ENCODE assay signal across 22 cellular contexts in the genomic region with DNA sequence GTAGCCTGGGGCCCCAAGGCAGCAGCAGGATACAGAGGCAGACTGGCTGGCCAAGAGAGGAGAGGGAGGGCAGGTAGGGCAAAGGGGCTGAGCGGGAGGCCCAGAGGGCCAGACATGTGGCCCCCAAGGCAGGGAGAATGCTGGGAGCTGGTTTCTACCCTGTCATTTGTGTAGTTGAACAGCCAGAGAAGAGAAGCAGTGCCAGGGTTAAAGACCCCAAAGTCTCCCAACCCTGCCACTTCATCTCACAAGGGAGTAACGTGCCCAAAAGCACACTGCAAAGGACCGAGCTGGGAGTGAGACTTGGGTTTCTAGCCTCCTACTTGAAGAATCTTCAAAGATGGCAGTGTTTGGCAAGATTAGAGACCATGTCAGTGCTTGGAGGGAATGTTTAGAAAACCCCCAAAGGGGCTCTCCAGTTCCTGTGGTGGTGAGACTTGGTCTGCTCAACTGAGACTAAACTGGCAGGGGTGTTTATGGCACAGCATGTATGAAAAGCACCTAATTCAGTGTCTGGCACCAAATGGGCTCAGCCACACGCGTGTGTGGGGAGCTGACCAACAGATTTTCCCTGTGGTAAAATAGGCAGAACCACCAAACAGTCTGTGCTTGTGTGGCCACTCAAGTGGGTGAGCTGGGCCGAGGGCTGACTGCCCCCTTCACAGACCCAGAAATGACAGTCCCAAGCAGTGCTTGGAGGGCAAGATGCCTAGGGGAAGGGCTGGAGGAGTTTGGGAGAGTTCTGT.
"Had no signal": no experiment of that assay in that cellular context is flagged by ENCODE, and none has a peak within 500 bp of the region (broad histone marks: within the 10 kb centered on the region; RNA-seq: fewer than 3 reads in every experiment).

No MANE protein-coding gene starts in this region.

- H3K9me3 Mint-ChIP-seq: activated CD4-positive, alpha-beta memory T cell treated with anti-CD3 and anti-CD28 coated beads for 36 hours; activated naive CD8-positive, alpha-beta T cell treated with anti-CD3 and anti-CD28 coated beads, Interleukin-2, amount 10 ng/mL, durations not matched to agents 7 days and 5 days; activated T-helper 1 cell treated with anti-CD3 and anti-CD28 coated beads, Interleukin-12 subunit alpha, Interleukin-12 subunit beta, Interleukin-2, Interleukin-4 antibody, amounts not matched to agents 30 ng/mL and 10 ng/mL and 1 ng/mL, durations not matched to agents 14 hours and 24 hours and 36 hours; type B pancreatic cell had no signal

- DNase-seq: activated CD4-positive, alpha-beta memory T cell treated with anti-CD3 and anti-CD28 coated beads for 36 hours; activated CD4-positive, alpha-beta T cell treated with anti-CD3 and anti-CD28 coated beads for 36 hours; activated gamma-delta T cell treated with Interleukin-2 at 50 U/mL for 16 hours; activated naive CD8-positive, alpha-beta T cell treated with anti-CD3 and anti-CD28 coated beads, Interleukin-2, amount 10 ng/mL, durations not matched to agents 7 days and 5 days; activated T-cell treated with anti-CD3 and anti-CD28 coated beads for 4 hours; body of pancreas; colonic mucosa; foreskin melanocyte; glutamatergic neuron; hypothalamus; kidney; left lung; midbrain; psoas muscle; right cardiac atrium; stimulated activated CD4-positive, alpha-beta T cell treated with anti-CD3 and anti-CD28 coated beads, Interleukin-4, amount 100 ng/mL, for 1 hour; stimulated activated naive CD4-positive, alpha-beta T cell treated with Interleukin-2 at 50 U/mL for 16 hours; SW 1271 had no signal

- H3K27me3 ChIP-seq: body of pancreas, colonic mucosa, left lung, suprapubic skin had no signal

- H3K27me3 Mint-ChIP-seq: activated CD4-positive, alpha-beta memory T cell treated with anti-CD3 and anti-CD28 coated beads for 36 hours; activated CD4-positive, alpha-beta T cell treated with anti-CD3 and anti-CD28 coated beads for 36 hours; activated naive CD8-positive, alpha-beta T cell treated with anti-CD3 and anti-CD28 coated beads, Interleukin-2, amount 10 ng/mL, durations not matched to agents 7 days and 5 days; type B pancreatic cell had no signal

- ATAC-seq: activated CD4-positive, alpha-beta T cell treated with anti-CD3 and anti-CD28 coated beads for 36 hours; body of pancreas; left lung; psoas muscle had no signal

- H3K27ac Mint-ChIP-seq: activated CD4-positive, alpha-beta memory T cell treated with anti-CD3 and anti-CD28 coated beads for 36 hours; activated CD4-positive, alpha-beta T cell treated with anti-CD3 and anti-CD28 coated beads for 36 hours; activated naive CD8-positive, alpha-beta T cell treated with anti-CD3 and anti-CD28 coated beads, Interleukin-2, amount 10 ng/mL, durations not matched to agents 7 days and 5 days; activated T-helper 1 cell treated with anti-CD3 and anti-CD28 coated beads, Interleukin-12 subunit alpha, Interleukin-12 subunit beta, Interleukin-2, Interleukin-4 antibody, amounts not matched to agents 30 ng/mL and 10 ng/mL and 1 ng/mL, durations not matched to agents 14 hours and 24 hours and 36 hours; type B pancreatic cell had no signal

- FAIRE-seq: kidney had no signal

- H3K4me1 ChIP-seq: body of pancreas, colonic mucosa, left lung, psoas muscle, suprapubic skin had no signal

- H3K4me3 ChIP-seq: body of pancreas, colonic mucosa, left lung, psoas muscle, skin epidermis, suprapubic skin had no signal

- H3K4me3 Mint-ChIP-seq: activated CD4-positive, alpha-beta memory T cell treated with anti-CD3 and anti-CD28 coated beads for 36 hours; activated CD4-positive, alpha-beta T cell treated with anti-CD3 and anti-CD28 coated beads for 36 hours; activated naive CD8-positive, alpha-beta T cell treated with anti-CD3 and anti-CD28 coated beads, Interleukin-2, amount 10 ng/mL, durations not matched to agents 7 days and 5 days; activated T-helper 1 cell treated with anti-CD3 and anti-CD28 coated beads, Interleukin-12 subunit alpha, Interleukin-12 subunit beta, Interleukin-2, Interleukin-4 antibody, amounts not matched to agents 30 ng/mL and 10 ng/mL and 1 ng/mL, durations not matched to agents 14 hours and 24 hours and 36 hours; type B pancreatic cell had no signal

- H3K27ac ChIP-seq: body of pancreas, colonic mucosa, left lung, psoas muscle, suprapubic skin had no signal

- H3K4me1 Mint-ChIP-seq: activated CD4-positive, alpha-beta T cell treated with anti-CD3 and anti-CD28 coated beads for 36 hours; activated naive CD8-positive, alpha-beta T cell treated with anti-CD3 and anti-CD28 coated beads, Interleukin-2, amount 10 ng/mL, durations not matched to agents 7 days and 5 days had no signal

- H3K9me3 ChIP-seq: body of pancreas, colonic mucosa, left lung, psoas muscle, suprapubic skin had no signal
